ENCODE assay signal across 23 cellular contexts in the genomic region with DNA sequence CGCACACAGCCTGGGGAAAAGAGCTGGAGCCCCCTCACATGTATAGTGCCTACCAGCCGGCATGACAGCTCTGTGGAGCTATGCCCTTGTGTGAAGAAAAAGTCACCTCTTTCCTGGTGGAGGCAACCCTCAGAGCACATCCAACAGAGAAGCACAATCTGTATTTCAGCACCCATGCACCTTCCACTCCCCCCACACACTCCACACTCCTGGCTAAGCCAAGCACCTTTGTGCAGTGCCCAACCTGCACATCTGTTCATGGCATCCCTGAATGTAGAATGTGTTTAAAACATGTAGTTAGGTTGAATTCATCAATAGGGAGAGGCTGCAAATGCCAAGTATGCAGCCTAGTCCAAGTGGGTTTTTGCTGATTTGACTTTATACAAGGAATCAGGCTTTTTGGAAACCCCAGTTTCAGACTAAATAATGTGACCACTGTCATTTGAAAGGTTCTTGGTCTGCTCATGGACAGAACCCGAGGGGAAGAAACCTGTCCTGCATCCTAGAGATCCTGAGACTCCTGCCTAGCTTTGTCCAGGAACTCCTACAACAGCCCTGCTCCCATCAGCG.
"Had no signal": no experiment of that assay in that cellular context is flagged by ENCODE, and none has a peak within 500 bp of the region (broad histone marks: within the 10 kb centered on the region; RNA-seq: fewer than 3 reads in every experiment).

No MANE protein-coding gene starts in this region.

- H3K27me3 ChIP-seq: neutrophil, ovary, upper lobe of left lung had no signal

- H3K4me3 ChIP-seq: ovary, prostate gland, upper lobe of left lung had no signal

- DNase-seq: activated naive CD4-positive, alpha-beta T cell; amniotic stem cell; effector CD8-positive, alpha-beta T cell; erythroblast; foreskin melanocyte; glutamatergic neuron; hippocampal formation; kidney glomerular epithelial cell; left ventricle myocardium superior; mammary epithelial cell; ovary; stimulated activated CD4-positive, alpha-beta T cell treated with anti-CD3 and anti-CD28 coated beads, Interleukin-2, amount 100 ng/mL, for 48 hours; stimulated activated naive CD4-positive, alpha-beta T cell treated with Interleukin-2 at 50 U/mL for 16 hours; T-helper 1 cell; WERI-Rb-1 had no signal

- H3K27ac ChIP-seq: neutrophil, ovary, prostate gland, upper lobe of left lung, WERI-Rb-1 had no signal

- H3K4me1 ChIP-seq: prostate gland had no signal

- H3K36me3 Mint-ChIP-seq: activated naive CD8-positive, alpha-beta T cell; natural killer cell treated with Interleukin-12 subunit alpha and Interleukin-12 subunit beta and Interleukin-15 and Interleukin-18, amount 100 ng/mL, for 72 hours had no signal

- H3K36me3 ChIP-seq: neutrophil, ovary, prostate gland, upper lobe of left lung, WERI-Rb-1 had no signal

- H3K9me3 ChIP-seq: neutrophil, ovary, prostate gland, upper lobe of left lung had no signal

- H3K4me3 Mint-ChIP-seq: activated naive CD8-positive, alpha-beta T cell; natural killer cell treated with Interleukin-12 subunit alpha and Interleukin-12 subunit beta and Interleukin-15 and Interleukin-18, amount 100 ng/mL, for 72 hours had no signal

- H3K27ac Mint-ChIP-seq: activated naive CD8-positive, alpha-beta T cell had no signal

- FAIRE-seq: bronchial epithelial cell, TTC549 had no signal

- H3K27me3 Mint-ChIP-seq: activated naive CD8-positive, alpha-beta T cell; natural killer cell treated with Interleukin-12 subunit alpha and Interleukin-12 subunit beta and Interleukin-15 and Interleukin-18, amount 100 ng/mL, for 72 hours had no signal

- H3K9me3 Mint-ChIP-seq: activated T-helper 2 cell treated with anti-CD3 and anti-CD28 coated beads, Interferon-gamma antibody, Interleukin-2, Interleukin-4, amounts not matched to agents 10 μg/mL and 5 μg/mL and 100 μg/mL, durations not matched to agents 14 hours and 24 hours and 36 hours; natural killer cell treated with Interleukin-12 subunit alpha and Interleukin-12 subunit beta and Interleukin-15 and Interleukin-18, amount 100 ng/mL, for 72 hours had no signal

- ATAC-seq: left ventricle myocardium superior; natural killer cell treated with Interleukin-12 subunit alpha and Interleukin-12 subunit beta and Interleukin-15 and Interleukin-18, amount 100 ng/mL, for 72 hours had no signal
